8 cellular contexts compared by ENCODE assay signal in the genomic region with DNA sequence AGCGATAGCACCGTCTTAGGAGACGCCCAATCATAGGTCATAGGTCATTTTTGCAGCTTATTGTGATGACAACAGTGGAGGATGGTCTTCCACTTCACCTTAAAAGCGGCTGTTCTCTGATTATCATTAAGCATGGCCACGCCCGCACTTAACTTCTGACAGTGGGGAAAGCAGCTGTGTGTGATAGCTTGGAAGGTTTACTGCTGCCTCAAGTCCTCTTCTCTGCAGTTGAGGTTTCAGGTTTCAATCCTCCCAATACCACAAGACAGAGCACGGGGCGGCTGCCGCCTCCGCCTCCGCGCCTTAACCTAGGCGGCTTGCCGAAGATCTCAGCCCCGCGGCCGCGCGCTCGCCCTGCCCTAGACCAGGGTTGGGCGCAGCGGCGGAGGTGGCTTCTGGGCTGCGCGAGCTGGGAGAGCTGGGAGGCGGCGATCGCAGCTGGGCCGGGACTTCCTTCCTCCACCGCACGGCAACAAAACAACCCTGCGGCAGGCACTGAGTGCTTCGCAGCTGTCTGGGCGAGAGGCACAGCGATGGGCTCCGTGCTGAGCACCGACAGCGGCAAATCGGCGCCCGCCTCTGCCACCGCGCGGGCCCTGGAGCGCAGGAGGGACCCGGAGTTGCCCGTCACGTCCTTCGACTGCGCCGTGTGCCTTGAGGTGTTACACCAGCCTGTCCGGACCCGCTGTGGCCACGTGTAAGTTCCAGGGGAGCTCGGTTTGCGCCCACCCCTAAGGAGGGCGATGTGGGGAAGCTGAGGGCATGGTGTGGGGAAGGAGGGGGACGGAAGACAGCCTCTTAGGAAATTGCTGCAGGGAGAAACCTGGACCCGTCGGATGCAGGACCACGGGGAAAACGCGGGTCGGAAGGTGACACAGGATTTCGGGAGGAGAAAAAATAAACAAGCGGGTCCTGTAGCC. TPM values are rescaled to one million over a fixed set of nuclear protein-coding genes. Genes with fewer than 3 reads are reported as not detected.
DNase-seq lines count a peak whose midpoint lies in the region; ATAC-seq and TF ChIP-seq lines count a peak whose summit lies in the region.

Gene RNF125, plus strand, starts transcription at position 495 of the 920 bp plus-strand sequence. Its CDS starts 39 bp downstream, at position 534.

- no peaks in the 10 kb centered on the region for H3K79me2 ChIP-seq in mammary epithelial cell (ENCODE audit: insufficient read depth, low read length)

- H2AFZ ChIP-seq in mammary epithelial cell (ENCODE audit: low read depth, low read length) = peak within 1 kb of the TSS; percentile 99

- peak in 2 of 3 donors; percentile 14 to 64 for TF ChIP-seq POLR2A in spleen (IDR thresholded peaks at IDR 0.05)

- TF ChIP-seq CTCF in WERI-Rb-1 (IDR thresholded peaks at IDR 0.05; ENCODE audit: low read depth, low read length) (no peak), mammary epithelial cell (conservative IDR thresholded peaks at IDR 0.05 in 1 of 2, IDR thresholded peaks at IDR 0.05 in 1 of 2; ENCODE audit: extremely low read depth in 1 of 2, insufficient read depth in 1 of 2, low read depth in 1 of 2, low read length in 2 of 2) (no peak), spleen (IDR thresholded peaks at IDR 0.05 in 8 of 11, conservative IDR thresholded peaks at IDR 0.05 in 3 of 11) (peak in 6 of 11 experiments; percentile 18 to 39 (median 30))

- ATAC-seq in GM18520 (IDR thresholded peaks at IDR 0.05; ENCODE audit: unreplicated experiment) (peak; percentile 86), HG03060 (IDR thresholded peaks at IDR 0.05; ENCODE audit: low read depth, unreplicated experiment) (peak; percentile 83)

- under 1% methylated on average over 35 of the region's 66 CpGs for WGBS in mammary epithelial cell (ENCODE audit: low coverage, missing lambda C conversion rate)
- WGBS in spleen, 5 donors = 0 to 1% (median 1%) methylated on average over 27 to 66 of the region's 66 CpGs

- BruUV-seq in mammary epithelial cell (replicated peaks; lab: Mats Ljungman, UMichigan) = no TSS peak

- H3K9me3 ChIP-seq in WERI-Rb-1 (ENCODE audit: severe bottlenecking) (no peaks in the 10 kb centered on the region), mammary epithelial cell (replicated peaks; ENCODE audit: insufficient read depth, low read length) (no peaks in the 10 kb centered on the region), spleen (no peaks in the 10 kb centered on the region)

- H3K4me1 ChIP-seq in mammary epithelial cell (ENCODE audit: insufficient read depth, low read length) = peaks cover 12% of the 10 kb centered on the region
- H3K4me1 ChIP-seq in spleen = peaks cover 10 to 68% (median 44%) of the 10 kb centered on the region in 6 donors

- in situ Hi-C loops in mammary epithelial cell (cut with MboI; ENCODE audit: low sequenced_read_pairs in 2 of 2) = no loop called here

- no peaks in the 10 kb centered on the region for H3K36me3 ChIP-seq in WERI-Rb-1
- H3K36me3 ChIP-seq in mammary epithelial cell (ENCODE audit: insufficient read depth, low read length) = no peaks in the 10 kb centered on the region
- no peaks in the 10 kb centered on the region for H3K36me3 ChIP-seq in spleen

- H4K20me1 ChIP-seq in mammary epithelial cell (ENCODE audit: insufficient read depth, low read length) = no peaks in the 10 kb centered on the region

- intact Hi-C loops in mammary epithelial cell (cut with micrococcal nuclease) (loop anchor here (1.0 to 5.0 kb wide), 3 partner anchors 54 to 130 kb away; no protein-coding TSS in a partner anchor), spleen (cut with DNase I; ENCODE audit: low total_unique reads) (loop anchor here (10.0 kb wide), 1 partner anchor 46 kb away; no protein-coding TSS in a partner anchor)

- dilution Hi-C loops in mammary epithelial cell (cut with HindIII; ENCODE audit: low sequenced_read_pairs) = no loop called here

- peak within 1 kb of the TSS; percentile 50 for H3K9ac ChIP-seq in mammary epithelial cell (ENCODE audit: insufficient read depth, low read length)

- peak within 1 kb of the TSS; percentile 59 for H3K4me3 ChIP-seq in WERI-Rb-1 (ENCODE audit: low read depth, low read length)
- H3K4me3 ChIP-seq in mammary epithelial cell (replicated peaks in 1 of 3; ENCODE audit: insufficient read depth in 1 of 3, low read depth in 2 of 3, low read length in 3 of 3) = peak within 1 kb of the TSS; percentile 60 to 77 (median 69)
- H3K4me3 ChIP-seq in spleen = peak within 1 kb of the TSS; percentile 50 to 89 (median 72)

- H3K27ac ChIP-seq in WERI-Rb-1 = no peak within 1 kb of the TSS
- H3K27ac ChIP-seq in mammary epithelial cell (ENCODE audit: insufficient read depth, low read depth, low read length) = no peak within 1 kb of the TSS
- peak within 1 kb of the TSS; percentile 66 to 97 (median 86) for H3K27ac ChIP-seq in spleen

- H3K27me3 ChIP-seq in WERI-Rb-1 (ENCODE audit: insufficient read depth, low read depth, severe bottlenecking) (peaks cover 9% of the 10 kb centered on the region), mammary epithelial cell (ENCODE audit: insufficient read depth, low read length) (no peaks in the 10 kb centered on the region), spleen (replicated peaks in 1 of 7) (no peaks in the 10 kb centered on the region)

- H3K4me2 ChIP-seq in mammary epithelial cell (ENCODE audit: insufficient read depth, low read depth, low read length) = peak within 1 kb of the TSS; percentile 95

- peak; percentile 46 for DNase-seq in A172 (ENCODE audit: low spot score)
- peak; percentile 77 for DNase-seq in NCI-H2171 (lab: John Stamatoyannopoulos, UW)
- DNase-seq in WERI-Rb-1 = peak; percentile 63
- DNase-seq in mammary epithelial cell = peak; percentile 94
- DNase-seq in inferior parietal cortex (ENCODE audit: extremely low spot score) = peak; percentile 60
- peak; percentile 97 for DNase-seq in spleen

- CTCF ChIA-PET in mammary epithelial cell (lab: Charles Lee; ENCODE audit: low non-redundant PET) = interaction anchor here (0.6 to 1.5 kb wide), 4 partner anchors 28 to 337 kb away, joined by 3 to 7 read pairs (median 5); no protein-coding TSS in a partner anchor

RNA-seq across cellular contexts. Expression of gene RNF125, which starts in this region (rescaled TPM):
- 0.02 and 0.36 TPM in 2 replicates for total RNA-seq in A172 (2014; rRNA removed; shearing (Covaris generic))
- 1 to 10 TPM; 2.3 to 5.6 TPM for total RNA-seq in mammary epithelial cell
- 2.4 TPM for polyA plus RNA-seq in mammary epithelial cell
- polyA minus RNA-seq in mammary epithelial cell = 2.1 TPM
- 10 to 100 TPM in 4 of 7 donors, 1 to 10 TPM in 3; 7.2 to 12.9 (median 10.6) TPM for total RNA-seq in spleen
- polyA plus RNA-seq in spleen = 1 to 10 TPM; 1.8 to 2.8 (median 2.3) TPM

Comparison
In these comparisons a context has a peak if more than half of its experiments do, and no peak if none do; other contexts are left out.
1. Peak in DNase-seq in A172; RNA of the gene not detected or under 1 TPM.
2. DNase-seq: peak in every context shown above with its lines; median percentile 97 in spleen; 94 in mammary epithelial cell; 77 in NCI-H2171; 63 in WERI-Rb-1; 60 in inferior parietal cortex; 46 in A172.
3. H3K27ac ChIP-seq: peak in spleen (8 of 8); none in WERI-Rb-1 (single experiment) and mammary epithelial cell (single experiment).
4. CTCF ChIP-seq: peak in spleen (6 of 11); none in WERI-Rb-1 (single experiment) and mammary epithelial cell (0 of 2).
5. Peak in every context shown above with its lines, with median percentiles within 50 percentile points of each other: H3K4me3 ChIP-seq.